1 cellular context compared by ENCODE assay signal in the genomic region with DNA sequence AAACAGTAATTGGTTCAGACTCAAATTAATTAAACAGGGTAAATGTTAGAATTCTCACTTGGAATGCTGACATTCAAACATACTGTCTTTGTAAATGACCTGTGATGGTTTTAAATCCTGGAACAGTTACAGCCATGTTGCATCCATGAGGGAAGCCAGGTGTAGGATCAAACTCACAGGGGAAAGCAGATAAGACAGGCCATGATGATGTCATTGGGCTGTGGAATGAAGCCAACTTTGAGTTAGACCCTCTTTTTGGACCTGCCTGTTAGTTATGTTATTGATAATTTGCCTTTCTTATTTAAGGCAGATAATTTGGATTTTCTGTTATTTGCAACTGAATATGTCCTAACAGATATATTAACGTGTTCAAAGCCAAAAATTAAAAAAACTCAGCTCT.
TF ChIP-seq lines count a peak whose summit lies in the region.

No MANE protein-coding gene starts in this region.

TF ChIP-seq in HepG2, 621 proteins besides CTCF, POLR2A, EP300 and RAD21:
- no peak for TF ChIP-seq KLF6 (CRISPR knock-in tag; IDR thresholded peaks at IDR 0.05)
- TF ChIP-seq JARID2 (CRISPR knock-in tag; IDR thresholded peaks at IDR 0.05; ENCODE audit: insufficient replicate concordance): no peak
- TF ChIP-seq ATF7 (IDR thresholded peaks at IDR 0.05): peak; percentile 55
- TF ChIP-seq ATF7 (CRISPR knock-in tag; IDR thresholded peaks at IDR 0.05): no peak
